In the genomic region with DNA sequence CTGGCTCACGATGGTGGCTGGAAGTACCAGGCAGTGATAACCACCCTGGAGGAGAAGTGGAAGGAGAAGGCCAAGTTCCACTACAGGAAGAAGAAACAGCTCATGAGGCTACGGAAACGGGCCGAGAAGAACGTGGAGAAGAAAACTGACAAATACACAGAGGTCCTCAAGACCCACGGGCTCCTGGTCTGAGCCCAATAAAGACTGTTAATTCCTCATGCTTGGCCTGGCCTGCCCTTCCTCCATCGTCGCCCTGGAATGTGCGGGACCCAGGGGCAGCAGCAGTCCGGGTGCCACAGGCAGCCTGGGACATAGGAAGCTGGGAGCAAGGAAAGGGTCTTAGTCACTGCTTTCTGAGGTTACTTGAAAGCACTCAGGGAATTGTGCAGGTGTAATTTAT, we compare ENCODE assay signal across 20 cellular contexts. TPM values are rescaled to one million over a fixed set of nuclear protein-coding genes. Genes with fewer than 3 reads are reported as not detected.
A peak's percentile ranks its signal among the peaks of the same experiment; 100 is the strongest.
DNase-seq lines count a peak whose midpoint lies in the region; ATAC-seq, FAIRE-seq and TF ChIP-seq lines count a peak whose summit lies in the region.
"Had no signal": no experiment of that assay in that cellular context is flagged by ENCODE, and none has a peak within 500 bp of the region (broad histone marks: within the 10 kb centered on the region; RNA-seq: fewer than 3 reads in every experiment).

No MANE protein-coding gene starts in this region.

- H3K9me3 ChIP-seq in IMR-90 (ENCODE audit: control insufficient read depth, insufficient read depth, low read length): no peaks in the 10 kb centered on the region
- H3K9me3 ChIP-seq in GM12878 (replicated peaks; ENCODE audit: control insufficient read depth, insufficient read depth, low read length): no peaks in the 10 kb centered on the region
- H3K9me3 ChIP-seq in neural progenitor cell (ENCODE audit: low read depth): no peaks in the 10 kb centered on the region
- H3K9me3 ChIP-seq: BLaER1, esophagus squamous epithelium, lower lobe of right lung, upper lobe of left lung had no signal

- no peak overlapping the region for H3K27ac Mint-ChIP-seq in activated CD8-positive, alpha-beta memory T cell treated with anti-CD3 and anti-CD28 coated beads, Interleukin-2, amount 10 ng/mL, durations not matched to agents 7 days and 5 days
- H3K27ac Mint-ChIP-seq in neural progenitor cell: no peak overlapping the region
- H3K27ac Mint-ChIP-seq: T-helper 1 cell treated with Interleukin-12 subunit alpha and Interleukin-12 subunit beta and Interleukin-4 antibody, amounts not matched to agents 30 μg/mL and 1 μg/mL, for 36 hours had no signal

- peaks cover 0 to 11% of the 10 kb centered on the region in 2 experiments; a peak in 2 of 4 replicates for H3K79me1 ChIP-seq in IMR-90 (ENCODE audit: low read depth in 1 of 2, low read length in 2 of 2)

- CTCF ChIA-PET in activated CD8-positive, alpha-beta memory T cell treated with anti-CD3 and anti-CD28 coated beads, Interleukin-2, amount 10 ng/mL, durations not matched to agents 7 days and 5 days (lab: Charles Lee): interaction anchor here (1.1 to 4.0 kb wide), 12 partner anchors 8 to 182 kb away, joined by 3 to 35 read pairs (median 8); a partner anchor contains a TSS
- CTCF ChIA-PET in IMR-90 (lab: Yijun Ruan, JAX) (interaction anchor here (1.0 to 2.3 kb wide), 3 partner anchors 98 to 173 kb away, joined by 3 to 12 read pairs (median 12); no protein-coding TSS in a partner anchor), GM12878 (lab: Yijun Ruan, JAX) (interaction anchor here (0.7 to 5.9 kb wide), 13 partner anchors 20 to 272 kb away, joined by 3 to 59 read pairs (median 5); a partner anchor contains a TSS)

- peaks cover 10% of the 10 kb centered on the region for H3F3A ChIP-seq in neural progenitor cell (ENCODE audit: low read depth)

- TF ChIP-seq CTCF in IMR-90 (conservative IDR thresholded peaks at IDR 0.05; ENCODE audit: low read depth, low read length) (no peak), GM12878 (IDR thresholded peaks at IDR 0.05 in 2 of 3, conservative IDR thresholded peaks at IDR 0.05 in 1 of 3; ENCODE audit: control insufficient read depth in 2 of 3, extremely low read depth in 1 of 3, insufficient read depth in 1 of 3, low read depth in 3 of 3, low read length in 3 of 3) (no peak), neural progenitor cell (IDR thresholded peaks at IDR 0.05) (no peak)

- RAD21 ChIA-PET in GM12878 (lab: Charles Lee; ENCODE audit: unreplicated experiment): interaction anchor here (1.5 to 1.6 kb wide), 2 partner anchors 25 to 173 kb away, joined by 4 to 5 read pairs; no protein-coding TSS in a partner anchor

- H3K4me1 Mint-ChIP-seq in activated CD8-positive, alpha-beta memory T cell treated with anti-CD3 and anti-CD28 coated beads, Interleukin-2, amount 10 ng/mL, durations not matched to agents 7 days and 5 days: peaks cover 38% of the 10 kb centered on the region
- peaks cover 3% of the 10 kb centered on the region for H3K4me1 Mint-ChIP-seq in neural progenitor cell

- in situ Hi-C loops in IMR-90 (cut with MboI; ENCODE audit: low sequenced_read_pairs) (no loop called here), GM12878 (cut with MboI) (no loop called here)

- no peak overlapping the region for H3K23ac ChIP-seq in IMR-90 (ENCODE audit: low read depth, low read length)

- H2AK9ac ChIP-seq in IMR-90 (replicated peaks; ENCODE audit: low read depth, low read length, poor library complexity): no peak overlapping the region

- TF ChIP-seq EP300 in GM12878 (IDR thresholded peaks at IDR 0.05; ENCODE audit: borderline replicate concordance in 1 of 2, control insufficient read depth in 1 of 2, low read depth in 2 of 2, low read length in 2 of 2): no peak

- no peak for FAIRE-seq in GM12878 (lab: Jason Lieb, UNC)

- H2BK20ac ChIP-seq in IMR-90 (ENCODE audit: low read depth, low read length): no peak overlapping the region

- SMC1A ChIA-PET in GM12878 (lab: Charles Lee; ENCODE audit: uncharacterized antibody, unreplicated experiment): interaction anchor here (0.9 to 2.8 kb wide), 13 partner anchors 22 to 250 kb away, joined by 3 to 11 read pairs (median 5); no protein-coding TSS in a partner anchor

- H2BK15ac ChIP-seq in IMR-90 (ENCODE audit: low read depth, low read length): no peak overlapping the region

- no peaks in the 10 kb centered on the region for H3K36me3 ChIP-seq in IMR-90 (ENCODE audit: control insufficient read depth, insufficient read depth, low read length)
- peaks cover 31 to 43% of the 10 kb centered on the region in 2 experiments for H3K36me3 ChIP-seq in GM12878 (ENCODE audit: control insufficient read depth in 2 of 2, insufficient read depth in 2 of 2, low read length in 1 of 2)
- no peaks in the 10 kb centered on the region for H3K36me3 ChIP-seq in neural progenitor cell
- H3K36me3 ChIP-seq: esophagus squamous epithelium, lower lobe of right lung, upper lobe of left lung had no signal

- peaks cover 23% of the 10 kb centered on the region for H3K36me3 Mint-ChIP-seq in activated CD8-positive, alpha-beta memory T cell treated with anti-CD3 and anti-CD28 coated beads, Interleukin-2, amount 10 ng/mL, durations not matched to agents 7 days and 5 days
- H3K36me3 Mint-ChIP-seq in neural progenitor cell: no peaks in the 10 kb centered on the region

- no peak overlapping the region for H3K56ac ChIP-seq in IMR-90 (ENCODE audit: extremely low read depth, insufficient read depth, low read length)

- H3K27ac ChIP-seq in IMR-90 (ENCODE audit: insufficient read depth, low read length): no peak overlapping the region
- H3K27ac ChIP-seq in GM12878 (ENCODE audit: control insufficient read depth, insufficient read depth): no peak overlapping the region
- no peak overlapping the region for H3K27ac ChIP-seq in neural progenitor cell
- H3K27ac ChIP-seq: BLaER1, esophagus squamous epithelium had no signal

- POLR2A ChIA-PET in IMR-90 (lab: Charles Lee; ENCODE audit: unreplicated experiment) (interaction anchor here (0.9 kb wide), 1 partner anchor 13 kb away, joined by 3 read pairs; no protein-coding TSS in a partner anchor), GM12878 (lab: Charles Lee) (interaction anchor here (0.8 to 1.1 kb wide), 2 partner anchors 11 to 14 kb away, joined by 3 read pairs; a partner anchor contains a TSS)

- dilution Hi-C loops in IMR-90 (cut with HindIII; ENCODE audit: low sequenced_read_pairs, unreplicated experiment): no loop called here

- no TSS peak for BruUV-seq in IMR-90 (replicated peaks; lab: Mats Ljungman, UMichigan)
- BruUV-seq in GM12878 (replicated peaks; lab: Mats Ljungman, UMichigan): TSS peak; percentile 2

- peaks cover 9% of the 10 kb centered on the region for H3K4me1 ChIP-seq in IMR-90 (ENCODE audit: control insufficient read depth, insufficient read depth, low read length)
- peaks cover 16% of the 10 kb centered on the region for H3K4me1 ChIP-seq in GM12878 (ENCODE audit: control insufficient read depth, insufficient read depth, low read length)
- peaks cover 4% of the 10 kb centered on the region for H3K4me1 ChIP-seq in neural progenitor cell

- no peak for ATAC-seq in activated CD8-positive, alpha-beta memory T cell treated with anti-CD3 and anti-CD28 coated beads, Interleukin-2, amount 10 ng/mL, durations not matched to agents 7 days and 5 days
- ATAC-seq in IMR-90 (ENCODE audit: low read depth) (no peak), GM12878 (no peak), HG03521 (IDR thresholded peaks at IDR 0.05; ENCODE audit: unreplicated experiment) (no peak)
- ATAC-seq: lower lobe of right lung had no signal

- H3K4me3 Mint-ChIP-seq in activated CD8-positive, alpha-beta memory T cell treated with anti-CD3 and anti-CD28 coated beads, Interleukin-2, amount 10 ng/mL, durations not matched to agents 7 days and 5 days: no peak overlapping the region
- H3K4me3 Mint-ChIP-seq in neural progenitor cell: peak overlapping the region; percentile 53

- H3K27me3 Mint-ChIP-seq in activated CD8-positive, alpha-beta memory T cell treated with anti-CD3 and anti-CD28 coated beads, Interleukin-2, amount 10 ng/mL, durations not matched to agents 7 days and 5 days: peaks cover 4% of the 10 kb centered on the region
- H3K27me3 Mint-ChIP-seq in neural progenitor cell (ENCODE audit: insufficient read depth, low read depth): peaks cover 39% of the 10 kb centered on the region

- TF ChIP-seq RAD21 in IMR-90 (IDR thresholded peaks at IDR 0.05; ENCODE audit: low read length) (no peak), GM12878 (IDR thresholded peaks at IDR 0.05; ENCODE audit: insufficient read depth, low read depth, low read length) (no peak)

- H3K4me3 ChIP-seq in IMR-90 (ENCODE audit: insufficient read depth, low read depth, low read length): no peak overlapping the region
- no peak overlapping the region for H3K4me3 ChIP-seq in GM12878
- H3K4me3 ChIP-seq in neural progenitor cell: no peak overlapping the region
- H3K4me3 ChIP-seq: BLaER1, esophagus squamous epithelium, smooth muscle cell, upper lobe of left lung had no signal

- H3K9ac ChIP-seq in IMR-90 (ENCODE audit: low read depth, low read length) (no peak overlapping the region), GM12878 (ENCODE audit: control insufficient read depth, insufficient read depth, low read length) (no peak overlapping the region), neural progenitor cell (no peak overlapping the region)
- H3K9ac ChIP-seq: BLaER1 had no signal

- H2AFZ ChIP-seq in IMR-90 (replicated peaks; ENCODE audit: low read length, poor library complexity): no peak overlapping the region
- H2AFZ ChIP-seq in GM12878 (ENCODE audit: control insufficient read depth, low read depth, low read length): no peak overlapping the region
- no peak overlapping the region for H2AFZ ChIP-seq in neural progenitor cell (replicated peaks)

- no peak overlapping the region for H4K8ac ChIP-seq in IMR-90 (ENCODE audit: low read depth in 2 of 2, low read length in 2 of 2)

- TF ChIP-seq POLR2A in IMR-90 (IDR thresholded peaks at IDR 0.05; ENCODE audit: low read depth, low read length) (no peak), GM12878 (IDR thresholded peaks at IDR 0.05; ENCODE audit: low read depth, low read length) (peak; percentile 30; the same call in 1 of the 2 replicates)

- peak overlapping the region; percentile 58; the same call in 1 of the 2 replicates for H2BK120ac ChIP-seq in IMR-90 (ENCODE audit: low read depth, low read length)

- peak overlapping the region; percentile 27; the same call in 1 of the 2 replicates for H2AK5ac ChIP-seq in IMR-90 (ENCODE audit: low read depth, low read length)

- no CpG with 5 or more reads among the region's 10 CpGs for WGBS in IMR-90 (ENCODE audit: extremely low coverage in 2 of 2, insufficient read length in 1 of 2), 2 experiments
- 94% methylated on average over 10 of the region's 10 CpGs for WGBS in GM12878 (ENCODE audit: insufficient coverage, insufficient replicate concordance, low lambda C conversion rate, missing lambda C conversion rate)

- H2BK5ac ChIP-seq in IMR-90 (ENCODE audit: low read depth, low read length, poor library complexity, severe bottlenecking): no peak overlapping the region

- H4K20me1 ChIP-seq in IMR-90 (ENCODE audit: insufficient read depth, low read length): no peaks in the 10 kb centered on the region
- no peaks in the 10 kb centered on the region; the same call in 1 of the 2 replicates for H4K20me1 ChIP-seq in GM12878 (ENCODE audit: control insufficient read depth, insufficient read depth)
- H4K20me1 ChIP-seq in neural progenitor cell (ENCODE audit: low read depth): peaks cover 3% of the 10 kb centered on the region

- intact Hi-C loops in IMR-90 (cut with micrococcal nuclease): no loop called here
- intact Hi-C loops in GM12878 (cut with micrococcal nuclease; ENCODE audit: unreplicated experiment): no loop called here

- H4K5ac ChIP-seq in IMR-90 (ENCODE audit: low read depth, low read length): no peak overlapping the region

- H3K14ac ChIP-seq in IMR-90 (replicated peaks; ENCODE audit: low read depth, low read length): no peak overlapping the region

- H3K9me1 ChIP-seq in IMR-90 (ENCODE audit: insufficient read depth, low read length): peaks cover 18% of the 10 kb centered on the region

- no peaks in the 10 kb centered on the region for H3K9me3 Mint-ChIP-seq in activated CD8-positive, alpha-beta memory T cell treated with anti-CD3 and anti-CD28 coated beads, Interleukin-2, amount 10 ng/mL, durations not matched to agents 7 days and 5 days (ENCODE audit: low read depth)
- no peaks in the 10 kb centered on the region for H3K9me3 Mint-ChIP-seq in neural progenitor cell
- H3K9me3 Mint-ChIP-seq: T-helper 1 cell treated with Interleukin-12 subunit alpha and Interleukin-12 subunit beta and Interleukin-4 antibody, amounts not matched to agents 30 μg/mL and 1 μg/mL, for 36 hours had no signal

- no peak overlapping the region for H3K18ac ChIP-seq in IMR-90 (ENCODE audit: low read depth, low read length)

- H3K27me3 ChIP-seq in IMR-90 (ENCODE audit: control insufficient read depth, insufficient read depth, low read length) (peaks cover 8% of the 10 kb centered on the region; the same call in 1 of the 2 replicates), GM12878 (replicated peaks in 1 of 2; ENCODE audit: control insufficient read depth in 2 of 2, insufficient read depth in 2 of 2, low read length in 1 of 2) (no peaks in the 10 kb centered on the region), neural progenitor cell (peaks cover 58% of the 10 kb centered on the region)

- H3K4me2 ChIP-seq in IMR-90 (ENCODE audit: low read depth, low read length) (no peak overlapping the region), GM12878 (ENCODE audit: control insufficient read depth, insufficient read depth) (no peak overlapping the region), neural progenitor cell (no peak overlapping the region)
- H3K4me2 ChIP-seq: BLaER1 had no signal

- no peak overlapping the region for H4K91ac ChIP-seq in IMR-90 (ENCODE audit: insufficient read depth, low read depth, low read length)

- DNase-seq in activated CD8-positive, alpha-beta memory T cell treated with anti-CD3 and anti-CD28 coated beads, Interleukin-2, amount 50 U/mL, for 48 hours: peak; percentile 50
- no peak for DNase-seq in activated CD8-positive, alpha-beta memory T cell treated with anti-CD3 and anti-CD28 coated beads, Interleukin-2, amount 10 ng/mL, durations not matched to agents 7 days and 5 days
- DNase-seq in IMR-90 (no peak), GM12878 (ENCODE audit: low read depth, low spot score) (no peak), neural progenitor cell (ENCODE audit: low spot score) (no peak), NCI-H774 (lab: John Stamatoyannopoulos, UW) (no peak), DMS 273 treated with DMSO at 0.1 percent for 48 hours (lab: John Stamatoyannopoulos, UW) (no peak)
- DNase-seq: activated CD4-positive, CD25-positive, alpha-beta regulatory T cell treated with anti-CD3 and anti-CD28 coated beads, Interleukin-2, amount 50 U/mL, for 72 hours; central memory CD4-positive, alpha-beta T cell; effector CD4-positive, alpha-beta T cell; esophagus squamous epithelium; lower lobe of right lung; NCI-H187 had no signal

- no peak overlapping the region for H3K4ac ChIP-seq in IMR-90 (ENCODE audit: low read depth, low read length)

- H3K79me2 ChIP-seq in GM12878 (ENCODE audit: control insufficient read depth, insufficient read depth, low read length): peaks cover 9% of the 10 kb centered on the region
- H3K79me2 ChIP-seq in neural progenitor cell (ENCODE audit: low read depth): no peaks in the 10 kb centered on the region

RNA-seq across cellular contexts. Expression of a gene that starts 10.8 kb away (rescaled TPM):
- total RNA-seq in activated CD8-positive, alpha-beta memory T cell treated with anti-CD3 and anti-CD28 coated beads, Interleukin-2, amount 10 ng/mL, durations not matched to agents 7 days and 5 days: not detected
- under 0.01 and 0.18 TPM in 2 replicates for total RNA-seq in IMR-90 (2012; rRNA removed)
- polyA plus RNA-seq in IMR-90 (2012; rRNA removed): 0.12 and 0.22 TPM in 2 replicates
- 0.04 TPM in 1 of 2 replicates, not detected in the other for polyA plus RNA-seq in IMR-90 (2012; cell fraction: cytosol; rRNA removed)
- polyA plus RNA-seq in IMR-90 (2012; cell fraction: nucleus; rRNA removed; ENCODE audit: low replicate concordance): 0.05 and 0.34 TPM in 2 replicates
- total RNA-seq in GM12878 (2013; cell fraction: nucleolus; rRNA removed): 0.29 TPM in 1 of 2 replicates, not detected in the other
- total RNA-seq in GM12878 (2014; rRNA removed): 0.11 TPM in 2 replicates
- total RNA-seq in GM12878 (2014; rRNA removed; fragmentation: Illumina TruSeq; extraction: Trizol): 0.22 TPM in 1 of 2 replicates, not detected in the other
- total RNA-seq in GM12878 (2021): 0.16 TPM in 1 of 2 replicates, not detected in the other
- 14.3 TPM for polyA plus RNA-seq in GM12878 (2011; ENCODE audit: low read depth)
- 0.05 and 0.19 TPM in 2 replicates for polyA plus RNA-seq in GM12878 (2011; rRNA removed)
- polyA plus RNA-seq in GM12878 (2011; cell fraction: cytosol; rRNA removed): 0.03 TPM in 1 of 2 replicates, not detected in the other
- not detected in 2 replicates for polyA plus RNA-seq in GM12878 (2011; cell fraction: nucleus; rRNA removed)
- 28.2 and 39.9 TPM in 2 replicates for polyA plus RNA-seq in GM12878 (2012)
- 0.21 and 0.41 TPM in 2 replicates for polyA plus RNA-seq in GM12878 (2014; fragmentation: Illumina TruSeq; extraction: Trizol)
- polyA plus RNA-seq in GM12878 (2014; fragmentation: Nextera tagmentation; extraction: Ambion mirVana): 10 to 100 TPM; 19.0 to 19.8 TPM
- polyA plus RNA-seq in GM12878 (2014; rRNA removed): 0.13 and 0.35 TPM in 2 replicates
- polyA plus RNA-seq in GM12878 (2016; fragmentation: Nextera tagmentation; extraction: Ambion mirVana): 1 to 10 TPM; 5.1 to 6.4 TPM
- polyA minus RNA-seq in GM12878 (2011; rRNA and poly(A)+ RNA removed): not detected in 2 replicates
- not detected in 2 replicates for polyA minus RNA-seq in GM12878 (2011; cell fraction: cytosol; rRNA and poly(A)+ RNA removed)
- polyA minus RNA-seq in GM12878 (2011; cell fraction: nucleus; rRNA and poly(A)+ RNA removed): not detected in 2 replicates
- not detected in 2 replicates for total RNA-seq in neural progenitor cell (ENCODE audit: low replicate concordance)
- total RNA-seq: A172, esophagus squamous epithelium, lower lobe of right lung, pulmonary artery endothelial cell had no signal

RNA-seq across cellular contexts. Expression of a gene that starts 13.7 kb away (rescaled TPM):
- total RNA-seq in activated CD8-positive, alpha-beta memory T cell treated with anti-CD3 and anti-CD28 coated beads, Interleukin-2, amount 10 ng/mL, durations not matched to agents 7 days and 5 days: 10 to 100 TPM; 33.0 to 37.2 TPM
- total RNA-seq in IMR-90 (2012; rRNA removed) (not detected in 2 replicates), GM12878 (2014; rRNA removed) (112 and 125 TPM in 2 replicates), GM12878 (2014; rRNA removed; fragmentation: Illumina TruSeq; extraction: Trizol) (95.3 and 97.0 TPM in 2 replicates), GM12878 (2021) (191 and 207 TPM in 2 replicates), neural progenitor cell (ENCODE audit: low replicate concordance) (not detected in 2 replicates)
- polyA plus RNA-seq in IMR-90 (2012; rRNA removed) (0.09 and 0.29 TPM in 2 replicates), GM12878 (2011; rRNA removed) (110 and 200 TPM in 2 replicates), GM12878 (2014; fragmentation: Illumina TruSeq; extraction: Trizol) (245 and 297 TPM in 2 replicates), GM12878 (2014; fragmentation: Nextera tagmentation; extraction: Ambion mirVana) (10 to 100 TPM; 79.7 to 81.7 TPM), GM12878 (2014; rRNA removed) (155 and 157 TPM in 2 replicates), GM12878 (2016; fragmentation: Nextera tagmentation; extraction: Ambion mirVana) (100 to 1,000 TPM; 107 to 120 TPM)
- polyA plus RNA-seq in IMR-90 (2012; cell fraction: cytosol; rRNA removed): 0.41 and 0.58 TPM in 2 replicates
- 0.17 TPM in 1 of 2 replicates, not detected in the other for polyA plus RNA-seq in IMR-90 (2012; cell fraction: nucleus; rRNA removed; ENCODE audit: low replicate concordance)
- 279 and 312 TPM in 2 replicates for total RNA-seq in GM12878 (2013; cell fraction: nucleolus; rRNA removed)
- 172 TPM for polyA plus RNA-seq in GM12878 (2011; ENCODE audit: low read depth)
- polyA plus RNA-seq in GM12878 (2011; cell fraction: cytosol; rRNA removed): 276 and 324 TPM in 2 replicates
- polyA plus RNA-seq in GM12878 (2011; cell fraction: nucleus; rRNA removed): 227 and 311 TPM in 2 replicates
- 247 and 253 TPM in 2 replicates for polyA plus RNA-seq in GM12878 (2012)
- 217 and 266 TPM in 2 replicates for polyA minus RNA-seq in GM12878 (2011; rRNA and poly(A)+ RNA removed)
- polyA minus RNA-seq in GM12878 (2011; cell fraction: cytosol; rRNA and poly(A)+ RNA removed): 72.0 and 80.5 TPM in 2 replicates
- 80.6 and 107 TPM in 2 replicates for polyA minus RNA-seq in GM12878 (2011; cell fraction: nucleus; rRNA and poly(A)+ RNA removed)
- total RNA-seq: pulmonary artery endothelial cell, smooth muscle cell had no signal

RNA-seq across cellular contexts. Expression of a gene that starts 38.2 kb away (rescaled TPM):
- under 1 TPM; 0.06 to 0.07 TPM for total RNA-seq in activated CD8-positive, alpha-beta memory T cell treated with anti-CD3 and anti-CD28 coated beads, Interleukin-2, amount 10 ng/mL, durations not matched to agents 7 days and 5 days
- not detected in 2 replicates for total RNA-seq in IMR-90 (2012; rRNA removed)
- polyA plus RNA-seq in IMR-90 (2012; rRNA removed): not detected in 2 replicates
- polyA plus RNA-seq in IMR-90 (2012; cell fraction: cytosol; rRNA removed): not detected in 2 replicates
- not detected in 2 replicates for polyA plus RNA-seq in IMR-90 (2012; cell fraction: nucleus; rRNA removed; ENCODE audit: low replicate concordance)
- total RNA-seq in GM12878 (2013; cell fraction: nucleolus; rRNA removed): 0.59 and 0.61 TPM in 2 replicates
- total RNA-seq in GM12878 (2014; rRNA removed): 1.6 and 1.8 TPM in 2 replicates
- 7.6 and 7.9 TPM in 2 replicates for total RNA-seq in GM12878 (2014; rRNA removed; fragmentation: Illumina TruSeq; extraction: Trizol)
- 4.7 and 5.0 TPM in 2 replicates for total RNA-seq in GM12878 (2021)
- polyA plus RNA-seq in GM12878 (2011; ENCODE audit: low read depth): 1.3 TPM
- polyA plus RNA-seq in GM12878 (2011; rRNA removed): 1.7 and 1.8 TPM in 2 replicates
- 0.92 and 0.93 TPM in 2 replicates for polyA plus RNA-seq in GM12878 (2011; cell fraction: cytosol; rRNA removed)
- 1.0 TPM in 2 replicates for polyA plus RNA-seq in GM12878 (2011; cell fraction: nucleus; rRNA removed)
- polyA plus RNA-seq in GM12878 (2012): 2.4 and 5.4 TPM in 2 replicates
- polyA plus RNA-seq in GM12878 (2014; fragmentation: Illumina TruSeq; extraction: Trizol): 4.1 and 14.3 TPM in 2 replicates
- 1 to 10 TPM; 1.1 to 2.0 TPM for polyA plus RNA-seq in GM12878 (2014; fragmentation: Nextera tagmentation; extraction: Ambion mirVana)
- polyA plus RNA-seq in GM12878 (2014; rRNA removed): 1.7 and 2.4 TPM in 2 replicates
- 1 to 10 TPM in 1 of 2 experiments, under 1 TPM in 1; 0.96 to 1.2 TPM for polyA plus RNA-seq in GM12878 (2016; fragmentation: Nextera tagmentation; extraction: Ambion mirVana)
- polyA minus RNA-seq in GM12878 (2011; rRNA and poly(A)+ RNA removed): 3.9 and 4.7 TPM in 2 replicates
- 1.9 and 3.5 TPM in 2 replicates for polyA minus RNA-seq in GM12878 (2011; cell fraction: cytosol; rRNA and poly(A)+ RNA removed)
- 4.5 and 5.0 TPM in 2 replicates for polyA minus RNA-seq in GM12878 (2011; cell fraction: nucleus; rRNA and poly(A)+ RNA removed)
- not detected in 2 replicates for total RNA-seq in neural progenitor cell (ENCODE audit: low replicate concordance)
- total RNA-seq: A172, pulmonary artery endothelial cell, smooth muscle cell had no signal
- polyA plus RNA-seq: smooth muscle cell had no signal

RNA-seq across cellular contexts. Expression of a gene that starts 42.6 kb away (rescaled TPM):
- total RNA-seq in activated CD8-positive, alpha-beta memory T cell treated with anti-CD3 and anti-CD28 coated beads, Interleukin-2, amount 10 ng/mL, durations not matched to agents 7 days and 5 days: not detected
- total RNA-seq in IMR-90 (2012; rRNA removed): not detected in 2 replicates
- polyA plus RNA-seq in IMR-90 (2012; rRNA removed): not detected in 2 replicates
- polyA plus RNA-seq in IMR-90 (2012; cell fraction: cytosol; rRNA removed): not detected in 2 replicates
- polyA plus RNA-seq in IMR-90 (2012; cell fraction: nucleus; rRNA removed; ENCODE audit: low replicate concordance): 0.11 TPM in 1 of 2 replicates, not detected in the other
- total RNA-seq in GM12878 (2013; cell fraction: nucleolus; rRNA removed): not detected in 2 replicates
- total RNA-seq in GM12878 (2014; rRNA removed): 0.11 TPM in 1 of 2 replicates, not detected in the other
- 0.13 TPM in 1 of 2 replicates, not detected in the other for total RNA-seq in GM12878 (2014; rRNA removed; fragmentation: Illumina TruSeq; extraction: Trizol)
- not detected in 2 replicates for total RNA-seq in GM12878 (2021)
- polyA plus RNA-seq in GM12878 (2011; ENCODE audit: low read depth): not detected
- not detected in 2 replicates for polyA plus RNA-seq in GM12878 (2011; rRNA removed)
- polyA plus RNA-seq in GM12878 (2011; cell fraction: cytosol; rRNA removed): not detected in 2 replicates
- polyA plus RNA-seq in GM12878 (2011; cell fraction: nucleus; rRNA removed): not detected in 2 replicates
- not detected in 2 replicates for polyA plus RNA-seq in GM12878 (2012)
- polyA plus RNA-seq in GM12878 (2014; fragmentation: Illumina TruSeq; extraction: Trizol): not detected in 2 replicates
- polyA plus RNA-seq in GM12878 (2014; fragmentation: Nextera tagmentation; extraction: Ambion mirVana): under 1 TPM in 1 of 2 experiments, not detected in 1; 0.08 TPM
- not detected in 2 replicates for polyA plus RNA-seq in GM12878 (2014; rRNA removed)
- polyA plus RNA-seq in GM12878 (2016; fragmentation: Nextera tagmentation; extraction: Ambion mirVana): not detected
- not detected in 2 replicates for polyA minus RNA-seq in GM12878 (2011; rRNA and poly(A)+ RNA removed)
- not detected in 2 replicates for polyA minus RNA-seq in GM12878 (2011; cell fraction: cytosol; rRNA and poly(A)+ RNA removed)
- polyA minus RNA-seq in GM12878 (2011; cell fraction: nucleus; rRNA and poly(A)+ RNA removed): not detected in 2 replicates
- total RNA-seq in neural progenitor cell (ENCODE audit: low replicate concordance): not detected in 2 replicates
- total RNA-seq: A172, lower lobe of right lung, pulmonary artery endothelial cell, smooth muscle cell, upper lobe of left lung had no signal
- polyA plus RNA-seq: smooth muscle cell had no signal

Comparison
In these comparisons a context has a peak if more than half of its experiments do, and no peak if none do; other contexts are left out.
1. RNA of a gene that starts 13.7 kb away (total RNA-seq): 95.3 to 312 TPM in GM12878 and 33.0 to 37.2 TPM in activated CD8-positive, alpha-beta memory T cell treated with anti-CD3 and anti-CD28 coated beads, Interleukin-2, amount 10 ng/mL, durations not matched to agents 7 days and 5 days; not detected in IMR-90 and not detected in neural progenitor cell; every median in the first group is over 10 times any median in the second.